8 cellular contexts compared by ENCODE assay signal in genomic region chr10:124530215-124530665, GRCh38.
DNase-seq lines count a peak whose midpoint lies in the region; ATAC-seq, FAIRE-seq and TF ChIP-seq lines count a peak whose summit lies in the region.

No MANE protein-coding gene starts in this region.

- 8 to 10% methylated on average over 16 to 18 of the region's 18 CpGs for WGBS in pancreas, 2 donors

- DNase-seq in EL: peak; percentile 78
- DNase-seq in SJCRH30: peak; percentile 81 to 87
- DNase-seq in activated gamma-delta T cell treated with Interleukin-2 at 50 U/mL for 16 hours: peak; percentile 85
- peak; percentile 81 to 94 for DNase-seq in frontal cortex (ENCODE audit: low spot score in 2 of 2)
- DNase-seq in pancreas: peak; percentile 69 to 95 (median 85)
- DNase-seq in tibial artery: peak; percentile 85 to 87

- intact Hi-C loops in pancreas (cut with DNase I) (loop anchor here in 1 of 3 donors (10.0 kb wide), 1 partner anchor 295 kb away; no protein-coding TSS in a partner anchor), tibial artery (cut with DNase I; ENCODE audit: low total_unique reads) (loop anchor here (2.0 to 10.0 kb wide), 2 partner anchors 211 to 295 kb away; no protein-coding TSS in a partner anchor)

- H3K4me3 ChIP-seq in SJCRH30 (peak overlapping the region; percentile 21; the same call in 1 of the 2 replicates), pancreas (no peak overlapping the region), tibial artery (no peak overlapping the region)

- TF ChIP-seq CTCF in pancreas (IDR thresholded peaks at IDR 0.05) (peak; percentile 72 to 82 (median 75)), tibial artery (IDR thresholded peaks at IDR 0.05) (peak; percentile 87 to 90)

- peak; percentile 100 for TF ChIP-seq RAD21 in Ishikawa (IDR thresholded peaks at IDR 0.05; ENCODE audit: low read depth)

- H3K4me1 ChIP-seq in SJCRH30 (no peaks in the 10 kb centered on the region), pancreas (no peaks in the 10 kb centered on the region), tibial artery (peaks cover 0 to 7% (median 3%) of the 10 kb centered on the region in 4 donors)

- H3K9me3 ChIP-seq in SJCRH30 (replicated peaks) (no peaks in the 10 kb centered on the region), pancreas (no peaks in the 10 kb centered on the region), tibial artery (no peaks in the 10 kb centered on the region)

- H3K27me3 ChIP-seq in SJCRH30 (no peaks in the 10 kb centered on the region), pancreas (no peaks in the 10 kb centered on the region), tibial artery (no peaks in the 10 kb centered on the region)

- FAIRE-seq in frontal cortex (lab: Jason Lieb, UNC) (no peak), pancreas (lab: Jason Lieb, UNC) (no peak)

- peak; percentile 93 for ATAC-seq in GM21619 (IDR thresholded peaks at IDR 0.05; ENCODE audit: unreplicated experiment)
- peak; percentile 94 to 95 (median 95) for ATAC-seq in pancreas

- H3K27ac ChIP-seq in SJCRH30: no peak overlapping the region
- no peak overlapping the region for H3K27ac ChIP-seq in pancreas
- H3K27ac ChIP-seq in tibial artery: no peak overlapping the region

- TF ChIP-seq EP300 in Ishikawa (IDR thresholded peaks at IDR 0.05; ENCODE audit: borderline replicate concordance): no peak

- no peaks in the 10 kb centered on the region for H3K36me3 ChIP-seq in SJCRH30
- no peaks in the 10 kb centered on the region for H3K36me3 ChIP-seq in pancreas
- no peaks in the 10 kb centered on the region for H3K36me3 ChIP-seq in tibial artery

TF ChIP-seq in Ishikawa, 13 proteins besides CTCF, POLR2A, EP300 and RAD21:
- TF ChIP-seq CEBPB (IDR thresholded peaks at IDR 0.05): no peak
- no peak for TF ChIP-seq TCF12 (IDR thresholded peaks at IDR 0.05; ENCODE audit: low read depth)
- TF ChIP-seq EGR1 (IDR thresholded peaks at IDR 0.05): no peak
- TF ChIP-seq ZBTB7A (IDR thresholded peaks at IDR 0.05; ENCODE audit: low read depth): no peak
- no peak for TF ChIP-seq TAF1 (IDR thresholded peaks at IDR 0.05; ENCODE audit: low read depth)
- TF ChIP-seq MAX (IDR thresholded peaks at IDR 0.05): peak; percentile 77
- TF ChIP-seq TEAD4 (IDR thresholded peaks at IDR 0.05): no peak
